ENCODE assay signal across 8 cellular contexts in genomic region chr20:49286689-49287551, GRCh38. TPM values are rescaled to one million over a fixed set of nuclear protein-coding genes. Genes with fewer than 3 reads are reported as not detected.
DNase-seq lines count a peak whose midpoint lies in the region; ATAC-seq, FAIRE-seq and TF ChIP-seq lines count a peak whose summit lies in the region.

No MANE protein-coding gene starts in this region.

- no peaks in the 10 kb centered on the region for H3K27me3 ChIP-seq in HepG2 (ENCODE audit: control insufficient read depth in 1 of 2, insufficient read depth in 2 of 2, low read length in 2 of 2)
- no peaks in the 10 kb centered on the region for H3K27me3 ChIP-seq in right lobe of liver
- H3K27me3 ChIP-seq in SJSA1 (replicated peaks), result no peaks in the 10 kb centered on the region
- H3K27me3 ChIP-seq in fibroblast of lung (ENCODE audit: control insufficient read depth, insufficient read depth, low read length), result no peaks in the 10 kb centered on the region
- no peaks in the 10 kb centered on the region for H3K27me3 ChIP-seq in upper lobe of right lung

- in situ Hi-C loops in HepG2 (cut with HindIII; ENCODE audit: extremely low pct_ligation_motif_present, low pct_unique_long_range_greater_than_20kb) (no loop called here), GM13977 (cut with MboI; ENCODE audit: low pct_unique_long_range_greater_than_20kb, low sequenced_read_pairs, unreplicated experiment) (no loop called here)

- H3K4me3 ChIP-seq in HepG2 (replicated peaks in 1 of 3; ENCODE audit: insufficient read depth in 1 of 3, low read depth in 2 of 3, low read length in 3 of 3) (no peak overlapping the region; a peak in 1 of 6 replicates), right lobe of liver (no peak overlapping the region), SJSA1 (no peak overlapping the region), fibroblast of lung (replicated peaks in 1 of 4; ENCODE audit: control extremely low read depth in 1 of 4, insufficient read depth in 1 of 4, low read depth in 3 of 4, low read length in 4 of 4) (peak overlapping the region in 1 of 4 experiments; percentile 8), upper lobe of right lung (no peak overlapping the region)

- H3K4me1 ChIP-seq in HepG2 (ENCODE audit: insufficient read depth, low read length) (peaks cover 67% of the 10 kb centered on the region), right lobe of liver (peaks cover 0 to 7% (median 0%) of the 10 kb centered on the region in 4 donors), SJSA1 (replicated peaks) (peaks cover 37% of the 10 kb centered on the region), fibroblast of lung (ENCODE audit: control insufficient read depth, extremely low read depth, insufficient read depth, low read length) (peaks cover 6% of the 10 kb centered on the region), upper lobe of right lung (peaks cover 9% of the 10 kb centered on the region)

- TF ChIP-seq POLR2A in HepG2 (IDR thresholded peaks at IDR 0.05; ENCODE audit: insufficient read depth in 1 of 2, low read depth in 2 of 2, low read length in 2 of 2) (peak in 1 of 2 experiments; percentile 62), right lobe of liver (IDR thresholded peaks at IDR 0.05) (no peak)

- peak; percentile 2 for ATAC-seq in HepG2
- ATAC-seq in right lobe of liver, result no peak
- peak; percentile 13 for ATAC-seq in upper lobe of right lung
- ATAC-seq in HG03378 (IDR thresholded peaks at IDR 0.05; ENCODE audit: unreplicated experiment), result no peak

- CTCF ChIA-PET in HepG2 (lab: Yijun Ruan, JAX; ENCODE audit: low intra/inter-chr PET ratio, low total read pairs), result no interaction called here

- POLR2A ChIA-PET in HepG2 (lab: Yijun Ruan, JAX), result interaction anchor here (0.6 to 3.4 kb wide), 7 partner anchors 8 to 233 kb away, joined by 3 to 23 read pairs (median 4); partner anchors contain the start of genes DDX27 and ZNFX1

- peaks cover 91% of the 10 kb centered on the region for H4K20me1 ChIP-seq in HepG2 (ENCODE audit: insufficient read depth, low read length)
- H4K20me1 ChIP-seq in fibroblast of lung (ENCODE audit: control insufficient read depth, extremely low read depth, insufficient read depth, low read length), result peaks cover 7% of the 10 kb centered on the region

- intact Hi-C loops in HepG2 (cut with micrococcal nuclease; ENCODE audit: unreplicated experiment), result no loop called here
- intact Hi-C loops in right lobe of liver (cut with DNase I), result no loop called here
- intact Hi-C loops in upper lobe of right lung (cut with DNase I), result no loop called here

- peak; percentile 79 for DNase-seq in HepG2 (ENCODE audit: low spot score)
- no peak for DNase-seq in right lobe of liver
- peak in 1 of 2 experiments; percentile 64 for DNase-seq in SJSA1 (ENCODE audit: low read depth in 1 of 2, low spot score in 2 of 2)
- peak in 1 of 2 donors; percentile 76 for DNase-seq in fibroblast of lung (ENCODE audit: low read depth in 2 of 2)
- DNase-seq in upper lobe of right lung, result no peak
- no peak for DNase-seq in AML-193 (lab: John Stamatoyannopoulos, UW)
- no peak for DNase-seq in GM13977 (ENCODE audit: low spot score)

- no peak for TF ChIP-seq CTCF in HepG2 (CRISPR knock-in tag; IDR thresholded peaks at IDR 0.05)
- TF ChIP-seq CTCF in right lobe of liver (IDR thresholded peaks at IDR 0.05), result no peak
- no peak for TF ChIP-seq CTCF in fibroblast of lung (conservative IDR thresholded peaks at IDR 0.05 in 1 of 2, IDR thresholded peaks at IDR 0.05 in 1 of 2; ENCODE audit: low read depth in 1 of 2, low read length in 2 of 2)
- TF ChIP-seq CTCF in upper lobe of right lung (IDR thresholded peaks at IDR 0.05), result no peak
- no peak for TF ChIP-seq CTCF in GM13977 (IDR thresholded peaks at IDR 0.05; ENCODE audit: extremely low read depth, insufficient read depth, missing control alignments)

- peaks cover 59 to 90% of the 10 kb centered on the region in 2 experiments for H3K36me3 ChIP-seq in HepG2 (replicated peaks in 1 of 2; ENCODE audit: control insufficient read depth in 1 of 2, insufficient read depth in 2 of 2, low read length in 2 of 2)
- peaks cover 9 to 82% (median 69%) of the 10 kb centered on the region in 4 donors for H3K36me3 ChIP-seq in right lobe of liver
- peaks cover 100% of the 10 kb centered on the region for H3K36me3 ChIP-seq in SJSA1
- peaks cover 52% of the 10 kb centered on the region for H3K36me3 ChIP-seq in fibroblast of lung (ENCODE audit: control insufficient read depth, insufficient read depth, low read length)
- peaks cover 100% of the 10 kb centered on the region for H3K36me3 ChIP-seq in upper lobe of right lung

- peaks cover 63% of the 10 kb centered on the region for H3K79me2 ChIP-seq in HepG2 (ENCODE audit: insufficient read depth, low read length)
- H3K79me2 ChIP-seq in fibroblast of lung (ENCODE audit: control insufficient read depth, insufficient read depth, low read length), result peaks cover 58% of the 10 kb centered on the region

- H3K9ac ChIP-seq in HepG2 (ENCODE audit: insufficient read depth, low read depth, low read length), result no peak overlapping the region
- H3K9ac ChIP-seq in fibroblast of lung (ENCODE audit: insufficient read depth, low read length), result no peak overlapping the region

- 89% methylated on average over 16 of the region's 16 CpGs for WGBS in HepG2 (ENCODE audit: low lambda C conversion rate)
- WGBS in right lobe of liver (ENCODE audit: insufficient coverage, low coverage, low lambda C conversion rate, missing lambda C conversion rate), result 85% methylated on average over 15 of the region's 16 CpGs

- no peak; the same call in 1 of the 2 replicates for TF ChIP-seq RAD21 in HepG2 (CRISPR knock-in tag; IDR thresholded peaks at IDR 0.05)

- H3K27ac ChIP-seq in HepG2 (ENCODE audit: extremely low read length, insufficient read depth, low read length) (peak overlapping the region; percentile 39), right lobe of liver (no peak overlapping the region), SJSA1 (peak overlapping the region; percentile 56), fibroblast of lung (ENCODE audit: insufficient read depth, low read length) (peak overlapping the region; percentile 48), upper lobe of right lung (no peak overlapping the region)

- H3K4me2 ChIP-seq in HepG2 (ENCODE audit: low read depth, low read length) (peak overlapping the region; percentile 96), fibroblast of lung (ENCODE audit: extremely low read depth, insufficient read depth, low read length) (no peak overlapping the region)

- H2AFZ ChIP-seq in HepG2 (ENCODE audit: low read length), result no peak overlapping the region
- H2AFZ ChIP-seq in fibroblast of lung (ENCODE audit: low read length), result no peak overlapping the region

- TF ChIP-seq EP300 in HepG2 (IDR thresholded peaks at IDR 0.05; ENCODE audit: low read depth in 2 of 2, low read length in 2 of 2) (no peak; a peak in 1 of 4 replicates), HepG2 (CRISPR knock-in tag; IDR thresholded peaks at IDR 0.05; ENCODE audit: borderline replicate concordance) (no peak)

- no peaks in the 10 kb centered on the region for H3K9me3 ChIP-seq in HepG2 (ENCODE audit: low read length)
- H3K9me3 ChIP-seq in right lobe of liver, result peaks cover 0 to 15% (median 0%) of the 10 kb centered on the region in 4 donors
- H3K9me3 ChIP-seq in SJSA1 (replicated peaks), result peaks cover 27% of the 10 kb centered on the region
- H3K9me3 ChIP-seq in fibroblast of lung (ENCODE audit: control insufficient read depth, insufficient read depth, low read depth, low read length), result peaks cover 7% of the 10 kb centered on the region
- peaks cover 20% of the 10 kb centered on the region for H3K9me3 ChIP-seq in upper lobe of right lung

- FAIRE-seq in HepG2 (lab: Jason Lieb, UNC), result no peak

- no TSS peak for BruUV-seq in HepG2 (replicated peaks; lab: Mats Ljungman, UMichigan)

TF ChIP-seq in HepG2, 621 proteins besides CTCF, POLR2A, EP300 and RAD21 (continues in another document):
- TF ChIP-seq ZMYM3 (CRISPR knock-in tag; IDR thresholded peaks at IDR 0.05) (0 out of 2 replicates have a peak, but pooled peaks have one; percentile 10), ZNF850 (CRISPR knock-in tag; conservative IDR thresholded peaks at IDR 0.05) (no peak)

RNA-seq across cellular contexts. Expression of gene ZNFX1, which starts 9.1 kb away (rescaled TPM):
- total RNA-seq in HepG2 (2016; rRNA removed; fragmentation: Illumina TruSeq; extraction: Trizol) (11.1 and 15.9 TPM in 2 replicates), right lobe of liver (10 to 100 TPM in 5 of 6 experiments, 1 to 10 TPM in 1; 9.3 to 17.5 (median 13.9) TPM), fibroblast of lung (29.5 and 46.2 TPM in 2 replicates), upper lobe of right lung (54.4 TPM)
- total RNA-seq in HepG2 (2016; cell fraction: cytosol; rRNA removed; fragmentation: Illumina TruSeq; extraction: Trizol; ENCODE audit: low read depth), result 6.3 and 6.5 TPM in 2 replicates
- total RNA-seq in HepG2 (2016; cell fraction: insoluble cytoplasmic fraction; rRNA removed; fragmentation: Illumina TruSeq; extraction: Trizol), result 11.0 and 12.7 TPM in 2 replicates
- 9.7 and 10.8 TPM in 2 replicates for total RNA-seq in HepG2 (2016; cell fraction: membrane; rRNA removed; fragmentation: Illumina TruSeq; extraction: Trizol)
- 14.7 and 16.0 TPM in 2 replicates for total RNA-seq in HepG2 (2016; cell fraction: nucleus; rRNA removed; fragmentation: Illumina TruSeq; extraction: Trizol)
- polyA plus RNA-seq in HepG2 (2011; rRNA removed) (2.9 and 3.5 TPM in 2 replicates), fibroblast of lung (13.7 and 13.9 TPM in 2 replicates)
- 2.2 and 3.5 TPM in 2 replicates for polyA plus RNA-seq in HepG2 (2011; cell fraction: cytosol; rRNA removed)
- 4.5 and 5.9 TPM in 2 replicates for polyA plus RNA-seq in HepG2 (2011; cell fraction: nucleus; rRNA removed)
- polyA plus RNA-seq in HepG2 (2012), result 5.3 and 8.2 TPM in 2 replicates
- 1.1 and 1.4 TPM in 2 replicates for polyA plus RNA-seq in HepG2 (2016; cell fraction: cytosol; fragmentation: Illumina TruSeq; extraction: Trizol; ENCODE audit: low read depth)
- polyA plus RNA-seq in HepG2 (2016; cell fraction: insoluble cytoplasmic fraction; fragmentation: Illumina TruSeq; extraction: Trizol; ENCODE audit: low read depth), result 5.1 and 6.1 TPM in 2 replicates
- 2.2 TPM in 2 replicates for polyA plus RNA-seq in HepG2 (2016; cell fraction: membrane; fragmentation: Illumina TruSeq; extraction: Trizol; ENCODE audit: low read depth)
- polyA plus RNA-seq in HepG2 (2016; cell fraction: nucleus; fragmentation: Illumina TruSeq; extraction: Trizol; ENCODE audit: insufficient read depth, low read depth), result 16.4 and 18.7 TPM in 2 replicates
- 10.7 and 26.2 TPM in 2 replicates for polyA minus RNA-seq in HepG2 (2011; rRNA and poly(A)+ RNA removed; ENCODE audit: low replicate concordance)
- 5.7 and 8.7 TPM in 2 replicates for polyA minus RNA-seq in HepG2 (2011; cell fraction: cytosol; rRNA and poly(A)+ RNA removed)
- 17.6 and 27.1 TPM in 2 replicates for polyA minus RNA-seq in HepG2 (2011; cell fraction: nucleus; rRNA and poly(A)+ RNA removed)
- total RNA-seq in SJSA1 (2014; rRNA removed; shearing (Covaris generic)), result 21.1 and 32.8 TPM in 2 replicates
- 27.4 and 33.1 TPM in 2 replicates for polyA plus RNA-seq in fibroblast of lung (2012)
- polyA minus RNA-seq in fibroblast of lung (ENCODE audit: low replicate concordance), result 99.6 and 104 TPM in 2 replicates

Comparison
In these comparisons a context has a peak if more than half of its experiments do, and no peak if none do; other contexts are left out.
1. ATAC-seq: peak in HepG2 (single experiment) and upper lobe of right lung (single experiment); none in right lobe of liver (0 of 4) and HG03378 (single experiment).
2. H3K27ac ChIP-seq: peak in HepG2 (single experiment), SJSA1 (single experiment) and fibroblast of lung (single experiment); none in right lobe of liver (0 of 3) and upper lobe of right lung (single experiment).